ENCODE assay signal across 1 cellular context in the genomic region with DNA sequence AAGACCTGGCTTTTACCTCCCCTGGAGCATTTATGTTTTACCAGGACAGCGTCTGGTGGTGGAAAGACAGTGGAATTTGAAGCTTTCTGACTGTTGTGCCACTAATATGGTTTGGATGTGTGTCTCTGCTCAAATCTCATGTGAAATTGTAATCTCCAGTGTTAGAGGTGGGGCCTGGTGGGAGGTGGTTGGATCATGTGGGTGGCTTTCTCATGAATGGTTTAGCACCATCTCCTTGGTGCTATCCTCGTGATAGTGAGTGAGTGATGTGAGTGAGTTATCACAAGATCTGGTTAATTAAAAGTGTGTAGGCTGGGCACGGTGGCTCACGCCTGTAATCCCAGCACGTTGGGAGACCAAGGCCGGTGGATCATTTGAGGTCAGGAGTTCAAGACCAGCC.
TF ChIP-seq lines count a peak whose summit lies in the region.

No MANE protein-coding gene starts in this region.

TF ChIP-seq in H1, 55 proteins besides CTCF, POLR2A, EP300 and RAD21:
- TF ChIP-seq SP1 (IDR thresholded peaks at IDR 0.05; ENCODE audit: low read depth, low read length) (no peak), CHD1 (IDR thresholded peaks at IDR 0.05; ENCODE audit: low read depth, low read length) (no peak), CHD2 (IDR thresholded peaks at IDR 0.05; ENCODE audit: low read length) (no peak), BRCA1 (IDR thresholded peaks at IDR 0.05; ENCODE audit: low read depth, low read length) (no peak), HDAC2 (IDR thresholded peaks at IDR 0.05; ENCODE audit: borderline replicate concordance in 1 of 2, low read depth in 2 of 2, low read length in 2 of 2) (no peak), SAP30 (IDR thresholded peaks at IDR 0.05; ENCODE audit: insufficient read depth, insufficient replicate concordance, low read length) (no peak), RFX5 (IDR thresholded peaks at IDR 0.05; ENCODE audit: borderline replicate concordance, low read depth, low read length) (no peak), RBBP5 (IDR thresholded peaks at IDR 0.05; ENCODE audit: borderline replicate concordance, low read depth, low read length) (no peak), PHF8 (conservative IDR thresholded peaks at IDR 0.05; ENCODE audit: low read depth, low read length) (no peak), RNF2 (IDR thresholded peaks at IDR 0.05; ENCODE audit: borderline replicate concordance, low read depth, low read length, missing control alignments, poor library complexity, severe bottlenecking) (no peak), MAFK (IDR thresholded peaks at IDR 0.05; ENCODE audit: low read depth, low read length) (no peak), NANOG (IDR thresholded peaks at IDR 0.05; ENCODE audit: insufficient read depth, low read depth, low read length, poor library complexity, severe bottlenecking) (no peak), JUND (IDR thresholded peaks at IDR 0.05; ENCODE audit: low read length) (no peak), JUN (IDR thresholded peaks at IDR 0.05; ENCODE audit: low read depth, low read length) (no peak), HDAC6 (IDR thresholded peaks at IDR 0.05; ENCODE audit: low read depth, low read length) (no peak), POLR2AphosphoS5 (IDR thresholded peaks at IDR 0.05; ENCODE audit: low read depth, low read length) (no peak)
- TF ChIP-seq, protein P1, sequence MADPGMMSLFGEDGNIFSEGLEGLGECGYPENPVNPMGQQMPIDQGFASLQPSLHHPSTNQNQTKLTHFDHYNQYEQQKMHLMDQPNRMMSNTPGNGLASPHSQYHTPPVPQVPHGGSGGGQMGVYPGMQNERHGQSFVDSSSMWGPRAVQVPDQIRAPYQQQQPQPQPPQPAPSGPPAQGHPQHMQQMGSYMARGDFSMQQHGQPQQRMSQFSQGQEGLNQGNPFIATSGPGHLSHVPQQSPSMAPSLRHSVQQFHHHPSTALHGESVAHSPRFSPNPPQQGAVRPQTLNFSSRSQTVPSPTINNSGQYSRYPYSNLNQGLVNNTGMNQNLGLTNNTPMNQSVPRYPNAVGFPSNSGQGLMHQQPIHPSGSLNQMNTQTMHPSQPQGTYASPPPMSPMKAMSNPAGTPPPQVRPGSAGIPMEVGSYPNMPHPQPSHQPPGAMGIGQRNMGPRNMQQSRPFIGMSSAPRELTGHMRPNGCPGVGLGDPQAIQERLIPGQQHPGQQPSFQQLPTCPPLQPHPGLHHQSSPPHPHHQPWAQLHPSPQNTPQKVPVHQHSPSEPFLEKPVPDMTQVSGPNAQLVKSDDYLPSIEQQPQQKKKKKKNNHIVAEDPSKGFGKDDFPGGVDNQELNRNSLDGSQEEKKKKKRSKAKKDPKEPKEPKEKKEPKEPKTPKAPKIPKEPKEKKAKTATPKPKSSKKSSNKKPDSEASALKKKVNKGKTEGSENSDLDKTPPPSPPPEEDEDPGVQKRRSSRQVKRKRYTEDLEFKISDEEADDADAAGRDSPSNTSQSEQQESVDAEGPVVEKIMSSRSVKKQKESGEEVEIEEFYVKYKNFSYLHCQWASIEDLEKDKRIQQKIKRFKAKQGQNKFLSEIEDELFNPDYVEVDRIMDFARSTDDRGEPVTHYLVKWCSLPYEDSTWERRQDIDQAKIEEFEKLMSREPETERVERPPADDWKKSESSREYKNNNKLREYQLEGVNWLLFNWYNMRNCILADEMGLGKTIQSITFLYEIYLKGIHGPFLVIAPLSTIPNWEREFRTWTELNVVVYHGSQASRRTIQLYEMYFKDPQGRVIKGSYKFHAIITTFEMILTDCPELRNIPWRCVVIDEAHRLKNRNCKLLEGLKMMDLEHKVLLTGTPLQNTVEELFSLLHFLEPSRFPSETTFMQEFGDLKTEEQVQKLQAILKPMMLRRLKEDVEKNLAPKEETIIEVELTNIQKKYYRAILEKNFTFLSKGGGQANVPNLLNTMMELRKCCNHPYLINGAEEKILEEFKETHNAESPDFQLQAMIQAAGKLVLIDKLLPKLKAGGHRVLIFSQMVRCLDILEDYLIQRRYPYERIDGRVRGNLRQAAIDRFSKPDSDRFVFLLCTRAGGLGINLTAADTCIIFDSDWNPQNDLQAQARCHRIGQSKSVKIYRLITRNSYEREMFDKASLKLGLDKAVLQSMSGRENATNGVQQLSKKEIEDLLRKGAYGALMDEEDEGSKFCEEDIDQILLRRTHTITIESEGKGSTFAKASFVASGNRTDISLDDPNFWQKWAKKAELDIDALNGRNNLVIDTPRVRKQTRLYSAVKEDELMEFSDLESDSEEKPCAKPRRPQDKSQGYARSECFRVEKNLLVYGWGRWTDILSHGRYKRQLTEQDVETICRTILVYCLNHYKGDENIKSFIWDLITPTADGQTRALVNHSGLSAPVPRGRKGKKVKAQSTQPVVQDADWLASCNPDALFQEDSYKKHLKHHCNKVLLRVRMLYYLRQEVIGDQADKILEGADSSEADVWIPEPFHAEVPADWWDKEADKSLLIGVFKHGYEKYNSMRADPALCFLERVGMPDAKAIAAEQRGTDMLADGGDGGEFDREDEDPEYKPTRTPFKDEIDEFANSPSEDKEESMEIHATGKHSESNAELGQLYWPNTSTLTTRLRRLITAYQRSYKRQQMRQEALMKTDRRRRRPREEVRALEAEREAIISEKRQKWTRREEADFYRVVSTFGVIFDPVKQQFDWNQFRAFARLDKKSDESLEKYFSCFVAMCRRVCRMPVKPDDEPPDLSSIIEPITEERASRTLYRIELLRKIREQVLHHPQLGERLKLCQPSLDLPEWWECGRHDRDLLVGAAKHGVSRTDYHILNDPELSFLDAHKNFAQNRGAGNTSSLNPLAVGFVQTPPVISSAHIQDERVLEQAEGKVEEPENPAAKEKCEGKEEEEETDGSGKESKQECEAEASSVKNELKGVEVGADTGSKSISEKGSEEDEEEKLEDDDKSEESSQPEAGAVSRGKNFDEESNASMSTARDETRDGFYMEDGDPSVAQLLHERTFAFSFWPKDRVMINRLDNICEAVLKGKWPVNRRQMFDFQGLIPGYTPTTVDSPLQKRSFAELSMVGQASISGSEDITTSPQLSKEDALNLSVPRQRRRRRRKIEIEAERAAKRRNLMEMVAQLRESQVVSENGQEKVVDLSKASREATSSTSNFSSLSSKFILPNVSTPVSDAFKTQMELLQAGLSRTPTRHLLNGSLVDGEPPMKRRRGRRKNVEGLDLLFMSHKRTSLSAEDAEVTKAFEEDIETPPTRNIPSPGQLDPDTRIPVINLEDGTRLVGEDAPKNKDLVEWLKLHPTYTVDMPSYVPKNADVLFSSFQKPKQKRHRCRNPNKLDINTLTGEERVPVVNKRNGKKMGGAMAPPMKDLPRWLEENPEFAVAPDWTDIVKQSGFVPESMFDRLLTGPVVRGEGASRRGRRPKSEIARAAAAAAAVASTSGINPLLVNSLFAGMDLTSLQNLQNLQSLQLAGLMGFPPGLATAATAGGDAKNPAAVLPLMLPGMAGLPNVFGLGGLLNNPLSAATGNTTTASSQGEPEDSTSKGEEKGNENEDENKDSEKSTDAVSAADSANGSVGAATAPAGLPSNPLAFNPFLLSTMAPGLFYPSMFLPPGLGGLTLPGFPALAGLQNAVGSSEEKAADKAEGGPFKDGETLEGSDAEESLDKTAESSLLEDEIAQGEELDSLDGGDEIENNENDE (IDR thresholded peaks at IDR 0.05; ENCODE audit: insufficient replicate concordance, low read length): no peak
- TF ChIP-seq, protein P2, sequence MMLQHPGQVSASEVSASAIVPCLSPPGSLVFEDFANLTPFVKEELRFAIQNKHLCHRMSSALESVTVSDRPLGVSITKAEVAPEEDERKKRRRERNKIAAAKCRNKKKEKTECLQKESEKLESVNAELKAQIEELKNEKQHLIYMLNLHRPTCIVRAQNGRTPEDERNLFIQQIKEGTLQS (IDR thresholded peaks at IDR 0.05; ENCODE audit: insufficient read depth, low read depth, low read length): no peak
- TF ChIP-seq, protein P3, sequence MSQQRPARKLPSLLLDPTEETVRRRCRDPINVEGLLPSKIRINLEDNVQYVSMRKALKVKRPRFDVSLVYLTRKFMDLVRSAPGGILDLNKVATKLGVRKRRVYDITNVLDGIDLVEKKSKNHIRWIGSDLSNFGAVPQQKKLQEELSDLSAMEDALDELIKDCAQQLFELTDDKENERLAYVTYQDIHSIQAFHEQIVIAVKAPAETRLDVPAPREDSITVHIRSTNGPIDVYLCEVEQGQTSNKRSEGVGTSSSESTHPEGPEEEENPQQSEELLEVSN (IDR thresholded peaks at IDR 0.05): no peak
- TF ChIP-seq, protein P4, sequence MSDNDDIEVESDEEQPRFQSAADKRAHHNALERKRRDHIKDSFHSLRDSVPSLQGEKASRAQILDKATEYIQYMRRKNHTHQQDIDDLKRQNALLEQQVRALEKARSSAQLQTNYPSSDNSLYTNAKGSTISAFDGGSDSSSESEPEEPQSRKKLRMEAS (IDR thresholded peaks at IDR 0.05): no peak
